1 cellular context compared by ENCODE assay signal in the genomic region with DNA sequence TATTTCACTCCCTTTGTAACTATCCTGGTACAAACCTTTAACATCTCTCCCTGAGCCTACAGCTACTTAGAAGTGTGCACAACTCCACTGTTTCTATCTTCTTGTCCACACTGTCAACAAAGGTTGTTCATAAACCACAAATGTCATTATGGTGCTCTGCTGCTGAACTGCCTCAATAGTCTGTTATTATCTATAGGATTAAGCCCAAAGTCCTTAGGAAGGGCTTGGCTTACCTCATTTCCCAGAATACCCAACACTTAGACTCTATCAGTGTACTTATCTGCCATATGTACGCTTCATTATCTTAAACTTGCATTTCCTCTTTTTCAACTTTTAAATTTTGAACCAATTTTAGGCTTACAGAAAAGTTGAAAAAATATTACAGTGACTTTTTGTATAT.
A peak's percentile ranks its signal among the peaks of the same experiment; 100 is the strongest.
TF ChIP-seq lines count a peak whose summit lies in the region.

No MANE protein-coding gene starts in this region.

TF ChIP-seq in K562, 482 proteins besides CTCF, POLR2A, EP300 and RAD21 (continued from another document and continues in another):
- peak in 1 of 2 experiments; percentile 97; a peak in 3 of 4 replicates for TF ChIP-seq RCOR1 (IDR thresholded peaks at IDR 0.05; ENCODE audit: borderline replicate concordance in 1 of 2, low read depth in 2 of 2, low read length in 2 of 2)
- no peak for TF ChIP-seq U2AF2 (optimal IDR thresholded peaks at IDR 0.05; ENCODE audit: low read depth, low read length)
- no peak for TF ChIP-seq ERF (CRISPR knock-in tag; IDR thresholded peaks at IDR 0.05)
- TF ChIP-seq, protein P1, sequence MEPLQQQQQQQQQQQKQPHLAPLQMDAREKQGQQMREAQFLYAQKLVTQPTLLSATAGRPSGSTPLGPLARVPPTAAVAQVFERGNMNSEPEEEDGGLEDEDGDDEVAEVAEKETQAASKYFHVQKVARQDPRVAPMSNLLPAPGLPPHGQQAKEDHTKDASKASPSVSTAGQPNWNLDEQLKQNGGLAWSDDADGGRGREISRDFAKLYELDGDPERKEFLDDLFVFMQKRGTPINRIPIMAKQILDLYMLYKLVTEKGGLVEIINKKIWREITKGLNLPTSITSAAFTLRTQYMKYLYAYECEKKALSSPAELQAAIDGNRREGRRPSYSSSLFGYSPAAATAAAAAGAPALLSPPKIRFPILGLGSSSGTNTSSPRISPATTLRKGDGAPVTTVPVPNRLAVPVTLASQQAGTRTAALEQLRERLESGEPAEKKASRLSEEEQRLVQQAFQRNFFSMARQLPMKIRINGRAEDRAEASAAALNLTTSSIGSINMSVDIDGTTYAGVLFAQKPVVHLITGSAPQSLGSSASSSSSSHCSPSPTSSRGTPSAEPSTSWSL (CRISPR knock-in tag; IDR thresholded peaks at IDR 0.05; ENCODE audit: borderline replicate concordance) = no peak
- TF ChIP-seq NR2F6 (CRISPR knock-in tag; IDR thresholded peaks at IDR 0.05) = no peak
- peak; percentile 94; the same call in 1 of the 2 replicates for TF ChIP-seq ARID3A (IDR thresholded peaks at IDR 0.05; ENCODE audit: borderline replicate concordance, low read depth, low read length)
- TF ChIP-seq NFE2L1 (tag; IDR thresholded peaks at IDR 0.05; ENCODE audit: borderline replicate concordance, low read depth) = no peak
- TF ChIP-seq NFIX (CRISPR knock-in tag; IDR thresholded peaks at IDR 0.05; ENCODE audit: low read depth) = no peak
- TF ChIP-seq, protein P2, sequence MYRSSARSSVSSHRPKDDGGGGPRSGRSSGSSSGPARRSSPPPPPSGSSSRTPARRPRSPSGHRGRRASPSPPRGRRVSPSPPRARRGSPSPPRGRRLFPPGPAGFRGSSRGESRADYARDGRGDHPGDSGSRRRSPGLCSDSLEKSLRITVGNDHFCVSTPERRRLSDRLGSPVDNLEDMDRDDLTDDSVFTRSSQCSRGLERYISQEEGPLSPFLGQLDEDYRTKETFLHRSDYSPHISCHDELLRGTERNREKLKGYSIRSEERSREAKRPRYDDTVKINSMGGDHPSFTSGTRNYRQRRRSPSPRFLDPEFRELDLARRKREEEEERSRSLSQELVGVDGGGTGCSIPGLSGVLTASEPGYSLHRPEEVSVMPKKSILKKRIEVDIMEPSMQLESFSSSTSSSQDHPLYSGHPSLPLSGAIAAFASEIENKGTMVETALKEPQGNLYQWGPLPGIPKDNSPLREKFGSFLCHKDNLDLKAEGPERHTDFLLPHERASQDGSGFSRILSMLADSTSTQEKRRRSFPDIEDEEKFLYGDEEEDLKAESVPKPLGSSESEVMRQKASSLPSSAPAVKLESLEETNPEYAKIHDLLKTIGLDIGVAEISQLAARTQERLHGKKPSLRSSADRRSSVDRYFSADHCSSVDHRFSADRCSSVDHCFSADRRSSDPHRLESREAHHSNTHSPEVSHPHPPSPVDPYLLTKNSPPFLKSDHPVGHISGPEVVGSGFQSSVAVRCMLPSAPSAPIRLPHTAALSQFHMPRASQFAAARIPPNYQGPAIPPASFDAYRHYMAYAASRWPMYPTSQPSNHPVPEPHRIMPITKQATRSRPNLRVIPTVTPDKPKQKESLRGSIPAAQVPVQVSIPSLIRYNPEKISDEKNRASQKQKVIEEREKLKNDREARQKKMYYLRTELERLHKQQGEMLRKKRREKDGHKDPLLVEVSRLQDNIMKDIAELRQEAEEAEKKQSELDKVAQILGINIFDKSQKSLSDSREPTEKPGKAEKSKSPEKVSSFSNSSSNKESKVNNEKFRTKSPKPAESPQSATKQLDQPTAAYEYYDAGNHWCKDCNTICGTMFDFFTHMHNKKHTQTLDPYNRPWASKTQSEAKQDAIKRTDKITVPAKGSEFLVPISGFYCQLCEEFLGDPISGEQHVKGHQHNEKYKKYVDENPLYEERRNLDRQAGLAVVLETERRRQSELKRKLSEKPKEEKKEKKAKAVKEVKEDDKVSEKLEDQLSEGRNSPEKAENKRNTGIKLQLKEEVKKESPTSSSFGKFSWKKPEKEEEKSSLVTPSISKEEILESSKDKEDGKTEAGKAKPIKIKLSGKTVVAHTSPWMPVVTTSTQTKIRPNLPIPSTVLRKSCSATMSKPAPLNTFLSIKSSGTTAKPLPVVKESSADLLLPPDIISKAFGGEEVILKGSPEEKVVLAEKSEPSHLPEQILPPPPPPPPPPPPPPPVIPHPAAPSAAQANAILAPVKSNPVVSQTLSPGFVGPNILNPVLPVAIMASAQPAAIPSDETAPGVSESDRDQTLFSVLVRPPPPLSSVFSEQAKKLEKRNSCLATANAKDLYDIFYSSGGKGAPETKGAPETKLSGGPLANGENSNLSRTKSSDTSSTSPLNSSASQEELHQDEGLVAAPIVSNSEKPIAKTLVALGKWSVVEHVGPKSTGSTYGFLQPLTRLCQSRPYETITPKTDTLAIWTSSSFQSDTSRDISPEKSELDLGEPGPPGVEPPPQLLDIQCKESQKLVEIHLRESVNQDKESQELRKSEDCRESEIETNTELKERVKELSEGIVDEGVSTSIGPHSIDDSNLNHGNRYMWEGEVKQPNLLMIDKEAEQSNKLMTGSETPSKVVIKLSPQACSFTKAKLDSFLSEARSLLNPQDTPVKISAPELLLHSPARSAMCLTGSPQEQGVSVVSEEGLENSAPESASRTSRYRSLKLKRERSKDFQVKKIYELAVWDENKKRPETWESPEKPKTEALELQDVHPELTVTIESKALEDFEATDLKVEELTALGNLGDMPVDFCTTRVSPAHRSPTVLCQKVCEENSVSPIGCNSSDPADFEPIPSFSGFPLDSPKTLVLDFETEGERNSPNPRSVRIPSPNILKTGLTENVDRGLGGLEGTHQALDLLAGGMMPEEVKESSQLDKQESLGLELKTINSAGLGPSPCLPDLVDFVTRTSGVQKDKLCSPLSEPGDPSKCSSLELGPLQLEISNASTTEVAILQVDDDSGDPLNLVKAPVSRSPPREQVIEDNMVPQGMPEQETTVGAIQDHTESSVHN (IDR thresholded peaks at IDR 0.05; ENCODE audit: borderline replicate concordance in 1 of 2, low read depth in 1 of 2) = peak in 1 of 2 experiments; percentile 70; a peak in 1 of 4 replicates
- no peak for TF ChIP-seq ZNF77 (CRISPR knock-in tag; IDR thresholded peaks at IDR 0.05)
- no peak for TF ChIP-seq PRPF4 (IDR thresholded peaks at IDR 0.05; ENCODE audit: insufficient read depth, low read depth, low read length, poor library complexity, severe bottlenecking)
- TF ChIP-seq ZNF551 (CRISPR knock-in tag; IDR thresholded peaks at IDR 0.05) = no peak
- 0 out of 6 replicates have a peak, but pooled peaks of 1 of the 3 experiments have one; percentile 31 for TF ChIP-seq ZBTB11 (CRISPR knock-in tag; IDR thresholded peaks at IDR 0.05)
- TF ChIP-seq ZNF3 (CRISPR knock-in tag; IDR thresholded peaks at IDR 0.05) = no peak
- TF ChIP-seq POLR2H (tag; IDR thresholded peaks at IDR 0.05; ENCODE audit: low read depth) = peak; percentile 43; the same call in 1 of the 2 replicates
- no peak for TF ChIP-seq U2AF1 (optimal IDR thresholded peaks at IDR 0.05; ENCODE audit: low read depth, low read length)
- no peak for TF ChIP-seq MTF1 (CRISPR knock-in tag; IDR thresholded peaks at IDR 0.05; ENCODE audit: borderline replicate concordance)
- TF ChIP-seq MBD2 (IDR thresholded peaks at IDR 0.05; ENCODE audit: borderline replicate concordance, low read depth) = peak; percentile 76
- TF ChIP-seq LCOR (CRISPR knock-in tag; IDR thresholded peaks at IDR 0.05) = no peak; the same call in 1 of the 2 replicates
- TF ChIP-seq GABPA (tag; conservative IDR thresholded peaks at IDR 0.05; ENCODE audit: low read depth) = no peak
- no peak for TF ChIP-seq PHTF2 (CRISPR knock-in tag; IDR thresholded peaks at IDR 0.05)
- no peak for TF ChIP-seq RBM14 (IDR thresholded peaks at IDR 0.05; ENCODE audit: borderline replicate concordance, insufficient read depth, low read depth, low read length)
- no peak for TF ChIP-seq ZFP30 (CRISPR knock-in tag; IDR thresholded peaks at IDR 0.05; ENCODE audit: borderline replicate concordance)
- TF ChIP-seq PML (IDR thresholded peaks at IDR 0.05; ENCODE audit: low read length) = peak; percentile 94
- TF ChIP-seq ZNF79 (CRISPR knock-in tag; IDR thresholded peaks at IDR 0.05; ENCODE audit: low read depth) = no peak
- no peak for TF ChIP-seq HDAC6 (IDR thresholded peaks at IDR 0.05; ENCODE audit: low read depth, low read length)
- TF ChIP-seq POU5F1 (IDR thresholded peaks at IDR 0.05; ENCODE audit: borderline replicate concordance, low read depth, low read length, partially characterized antibody) = no peak
- TF ChIP-seq FOXA3 (CRISPR knock-in tag; conservative IDR thresholded peaks at IDR 0.05 in 1 of 2, IDR thresholded peaks at IDR 0.05 in 1 of 2) = peak; percentile 76 to 98; a peak in 3 of 4 replicates
- TF ChIP-seq, protein P3, sequence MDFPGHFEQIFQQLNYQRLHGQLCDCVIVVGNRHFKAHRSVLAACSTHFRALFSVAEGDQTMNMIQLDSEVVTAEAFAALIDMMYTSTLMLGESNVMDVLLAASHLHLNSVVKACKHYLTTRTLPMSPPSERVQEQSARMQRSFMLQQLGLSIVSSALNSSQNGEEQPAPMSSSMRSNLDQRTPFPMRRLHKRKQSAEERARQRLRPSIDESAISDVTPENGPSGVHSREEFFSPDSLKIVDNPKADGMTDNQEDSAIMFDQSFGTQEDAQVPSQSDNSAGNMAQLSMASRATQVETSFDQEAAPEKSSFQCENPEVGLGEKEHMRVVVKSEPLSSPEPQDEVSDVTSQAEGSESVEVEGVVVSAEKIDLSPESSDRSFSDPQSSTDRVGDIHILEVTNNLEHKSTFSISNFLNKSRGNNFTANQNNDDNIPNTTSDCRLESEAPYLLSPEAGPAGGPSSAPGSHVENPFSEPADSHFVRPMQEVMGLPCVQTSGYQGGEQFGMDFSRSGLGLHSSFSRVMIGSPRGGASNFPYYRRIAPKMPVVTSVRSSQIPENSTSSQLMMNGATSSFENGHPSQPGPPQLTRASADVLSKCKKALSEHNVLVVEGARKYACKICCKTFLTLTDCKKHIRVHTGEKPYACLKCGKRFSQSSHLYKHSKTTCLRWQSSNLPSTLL (IDR thresholded peaks at IDR 0.05) = no peak
- no peak for TF ChIP-seq ZBTB8A (IDR thresholded peaks at IDR 0.05; ENCODE audit: partially characterized antibody)
- TF ChIP-seq, protein P4, sequence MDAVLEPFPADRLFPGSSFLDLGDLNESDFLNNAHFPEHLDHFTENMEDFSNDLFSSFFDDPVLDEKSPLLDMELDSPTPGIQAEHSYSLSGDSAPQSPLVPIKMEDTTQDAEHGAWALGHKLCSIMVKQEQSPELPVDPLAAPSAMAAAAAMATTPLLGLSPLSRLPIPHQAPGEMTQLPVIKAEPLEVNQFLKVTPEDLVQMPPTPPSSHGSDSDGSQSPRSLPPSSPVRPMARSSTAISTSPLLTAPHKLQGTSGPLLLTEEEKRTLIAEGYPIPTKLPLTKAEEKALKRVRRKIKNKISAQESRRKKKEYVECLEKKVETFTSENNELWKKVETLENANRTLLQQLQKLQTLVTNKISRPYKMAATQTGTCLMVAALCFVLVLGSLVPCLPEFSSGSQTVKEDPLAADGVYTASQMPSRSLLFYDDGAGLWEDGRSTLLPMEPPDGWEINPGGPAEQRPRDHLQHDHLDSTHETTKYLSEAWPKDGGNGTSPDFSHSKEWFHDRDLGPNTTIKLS (IDR thresholded peaks at IDR 0.05; ENCODE audit: borderline replicate concordance, low read depth) = no peak
- TF ChIP-seq E2F1 (CRISPR knock-in tag; IDR thresholded peaks at IDR 0.05) = no peak
- TF ChIP-seq ZNF174 (CRISPR knock-in tag; IDR thresholded peaks at IDR 0.05) = no peak
- no peak for TF ChIP-seq CBX1 (IDR thresholded peaks at IDR 0.05; ENCODE audit: low read depth)
- TF ChIP-seq ZNF445 (CRISPR knock-in tag; IDR thresholded peaks at IDR 0.05; ENCODE audit: low read depth) = no peak
- no peak for TF ChIP-seq ZNF586 (CRISPR knock-in tag; conservative IDR thresholded peaks at IDR 0.05)
- no peak for TF ChIP-seq MED1 (CRISPR knock-in tag; IDR thresholded peaks at IDR 0.05; ENCODE audit: borderline replicate concordance)
